19 cellular contexts compared by ENCODE assay signal in the genomic region with DNA sequence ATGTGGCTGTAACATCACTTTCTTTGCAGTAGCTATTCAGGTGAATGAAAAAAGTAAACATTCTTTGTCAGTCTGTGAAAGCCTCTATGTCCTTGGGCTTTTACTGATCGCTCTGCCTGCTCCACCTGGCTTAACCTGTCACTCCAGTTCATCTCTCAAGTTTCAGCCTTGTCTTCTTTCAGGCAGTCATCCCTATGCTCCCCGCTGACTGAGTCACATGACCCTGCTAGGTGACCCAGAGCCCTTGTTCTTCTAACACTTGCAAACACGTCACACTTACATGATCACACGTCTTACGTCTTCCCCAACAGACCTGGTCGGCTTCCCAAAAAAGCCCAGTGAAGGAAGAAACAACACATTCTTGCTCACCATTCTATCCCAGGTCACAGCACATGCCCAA.
DNase-seq lines count a peak whose midpoint lies in the region; ATAC-seq and TF ChIP-seq lines count a peak whose summit lies in the region.
"Had no signal": no experiment of that assay in that cellular context is flagged by ENCODE, and none has a peak within 500 bp of the region (broad histone marks: within the 10 kb centered on the region; RNA-seq: fewer than 3 reads in every experiment).

No MANE protein-coding gene starts in this region.

- no peak for TF ChIP-seq POLR2A in GM18505 (IDR thresholded peaks at IDR 0.05; ENCODE audit: borderline replicate concordance, extremely low read depth, insufficient read depth, insufficient read length)

- ATAC-seq in GM18505 (IDR thresholded peaks at IDR 0.05; ENCODE audit: unreplicated experiment): no peak
- ATAC-seq: GM12878; naive thymus-derived CD8-positive, alpha-beta T cell had no signal

- peak overlapping the region; percentile 45 for H3K27ac ChIP-seq in epithelial cell of prostate
- H3K27ac ChIP-seq: ascending aorta, GM23248, SK-N-MC had no signal

- peak; percentile 73 for DNase-seq in HCEC 1CT
- peak; percentile 6 for DNase-seq in NCI-H345 treated with DMSO at 0.1 percent for 48 hours (lab: John Stamatoyannopoulos, UW; ENCODE audit: unreplicated experiment)
- DNase-seq in epithelial cell of prostate (ENCODE audit: low read depth, low spot score): peak; percentile 36
- peak; percentile 39 for DNase-seq in mucosa of gallbladder (ENCODE audit: low spot score)
- no peak for DNase-seq in NCI-H446 (lab: John Stamatoyannopoulos, UW)
- DNase-seq in UCSD-AML1 (lab: John Stamatoyannopoulos, UW; ENCODE audit: unreplicated experiment): no peak
- DNase-seq: activated CD4-positive, alpha-beta T cell treated with anti-CD3 and anti-CD28 coated beads for 48 hours; activated naive CD4-positive, alpha-beta T cell treated with anti-CD3 and anti-CD28 coated beads for 36 hours; activated T-cell treated with anti-CD3 and anti-CD28 coated beads for 4 hours; AML-193; GDM1; GM23248; naive thymus-derived CD8-positive, alpha-beta T cell; NCI-H1436; NCI-H2227 treated with DMSO at 0.1 percent for 48 hours had no signal

Comparison
In these comparisons a context has a peak if more than half of its experiments do, and no peak if none do; other contexts are left out.
1. DNase-seq: peak in HCEC 1CT (single experiment), NCI-H345 treated with DMSO at 0.1 percent for 48 hours (single experiment), epithelial cell of prostate (single experiment) and mucosa of gallbladder (single experiment); none in NCI-H446 (0 of 2) and UCSD-AML1 (single experiment).